In the genomic region with DNA sequence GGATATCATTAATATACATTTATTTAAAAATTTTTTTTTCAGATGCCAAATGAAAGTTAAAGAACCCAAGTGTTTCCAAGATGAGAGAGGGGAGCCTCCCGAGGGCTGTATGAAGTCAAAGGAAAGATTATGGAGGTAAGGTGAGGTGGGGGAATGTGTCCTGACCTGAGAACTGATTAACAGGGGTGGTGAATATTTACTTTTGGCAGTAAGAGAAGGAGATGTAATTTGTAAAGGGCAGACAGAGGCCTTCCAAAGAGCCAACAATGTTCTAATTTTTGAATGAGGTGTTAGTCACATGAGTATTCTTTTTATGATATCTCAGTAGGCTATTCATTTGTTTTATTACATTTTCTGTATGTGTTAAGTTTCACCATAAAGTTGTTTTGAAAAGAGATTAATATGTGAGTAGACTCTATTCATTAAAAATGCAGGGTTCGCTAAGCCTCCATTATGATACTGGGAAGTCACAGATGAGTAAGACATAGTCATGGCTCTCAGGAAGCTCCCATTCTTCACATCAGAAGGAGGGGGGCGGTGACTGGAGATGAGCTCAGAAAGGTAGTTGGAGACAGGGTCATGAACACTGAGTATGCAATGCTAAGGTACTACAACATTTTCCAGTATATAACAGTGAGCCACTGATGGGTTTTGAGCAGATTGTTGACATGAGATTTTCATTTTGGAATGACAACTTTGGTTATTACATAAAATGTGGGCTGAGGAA, we compare ENCODE assay signal across 20 cellular contexts.
DNase-seq lines count a peak whose midpoint lies in the region; ATAC-seq, FAIRE-seq and TF ChIP-seq lines count a peak whose summit lies in the region.
"Had no signal": no experiment of that assay in that cellular context is flagged by ENCODE, and none has a peak within 500 bp of the region (broad histone marks: within the 10 kb centered on the region; RNA-seq: fewer than 3 reads in every experiment).

No MANE protein-coding gene starts in this region.

- H3K27me3 ChIP-seq in osteoblast (ENCODE audit: insufficient read depth, low read length) (no peaks in the 10 kb centered on the region), gastroesophageal sphincter (no peaks in the 10 kb centered on the region)

- no peaks in the 10 kb centered on the region for H3K27me3 Mint-ChIP-seq in activated naive CD4-positive, alpha-beta T cell treated with anti-CD3 and anti-CD28 coated beads for 36 hours (ENCODE audit: low read depth)
- H3K27me3 Mint-ChIP-seq: brain had no signal

- no peaks in the 10 kb centered on the region for H4K20me1 ChIP-seq in osteoblast (ENCODE audit: insufficient read depth, low read length)

- H3K27ac ChIP-seq in osteoblast (ENCODE audit: low read depth, low read length) (peak overlapping the region; percentile 40), gastroesophageal sphincter (no peak overlapping the region)
- H3K27ac ChIP-seq: A549, HL-60 had no signal

- H2AFZ ChIP-seq in osteoblast (ENCODE audit: low read length): peak overlapping the region; percentile 67

- no peak overlapping the region for H3K4me3 Mint-ChIP-seq in activated naive CD4-positive, alpha-beta T cell treated with anti-CD3 and anti-CD28 coated beads for 36 hours
- H3K4me3 Mint-ChIP-seq: activated CD8-positive, alpha-beta T cell treated with anti-CD3 and anti-CD28 coated beads, Interleukin-2, amount 10 ng/mL, durations not matched to agents 7 days and 5 days; brain had no signal

- H3K27ac Mint-ChIP-seq in activated naive CD4-positive, alpha-beta T cell treated with anti-CD3 and anti-CD28 coated beads for 36 hours: no peak overlapping the region
- H3K27ac Mint-ChIP-seq: activated CD8-positive, alpha-beta T cell treated with anti-CD3 and anti-CD28 coated beads, Interleukin-2, amount 10 ng/mL, durations not matched to agents 7 days and 5 days; brain had no signal

- intact Hi-C loops in activated naive CD4-positive, alpha-beta T cell treated with anti-CD3 and anti-CD28 coated beads for 36 hours (cut with micrococcal nuclease): no loop called here

- peaks cover 5% of the 10 kb centered on the region for H3K9me3 Mint-ChIP-seq in activated naive CD4-positive, alpha-beta T cell treated with anti-CD3 and anti-CD28 coated beads for 36 hours

- peaks cover 6% of the 10 kb centered on the region for H3K4me1 ChIP-seq in osteoblast (ENCODE audit: insufficient read depth, low read length)
- no peaks in the 10 kb centered on the region for H3K4me1 ChIP-seq in gastroesophageal sphincter
- H3K4me1 ChIP-seq: A549, HAP-1 had no signal

- no peak for TF ChIP-seq POLR2A in gastroesophageal sphincter (IDR thresholded peaks at IDR 0.05)

- H3K79me2 ChIP-seq in osteoblast (ENCODE audit: insufficient read depth, low read length): no peaks in the 10 kb centered on the region

- 72 to 80% methylated on average over 3 of the region's 3 CpGs for WGBS in gastroesophageal sphincter (ENCODE audit: low coverage in 1 of 2), 2 donors

- H3K9me3 ChIP-seq in osteoblast (ENCODE audit: low read depth, low read length) (no peaks in the 10 kb centered on the region), gastroesophageal sphincter (no peaks in the 10 kb centered on the region)
- H3K9me3 ChIP-seq: HAP-1 had no signal

- FAIRE-seq in RCC 7860 (lab: Jason Lieb, UNC): peak; percentile 86
- FAIRE-seq: D721Med had no signal

- no peak for TF ChIP-seq EP300 in gastroesophageal sphincter (IDR thresholded peaks at IDR 0.05)

- ATAC-seq in GM21529 (IDR thresholded peaks at IDR 0.05; ENCODE audit: unreplicated experiment) (no peak), GM21528 (IDR thresholded peaks at IDR 0.05; ENCODE audit: low FRiP score, unreplicated experiment) (no peak), gastroesophageal sphincter (no peak)
- ATAC-seq: A549; activated CD8-positive, alpha-beta T cell treated with anti-CD3 and anti-CD28 coated beads, Interleukin-2, amount 10 ng/mL, durations not matched to agents 7 days and 5 days had no signal

- H3K36me3 ChIP-seq in osteoblast (ENCODE audit: insufficient read depth, low read length) (no peaks in the 10 kb centered on the region), gastroesophageal sphincter (no peaks in the 10 kb centered on the region)
- H3K36me3 ChIP-seq: HAP-1 had no signal

- no peak for TF ChIP-seq CTCF in epithelial cell of esophagus (IDR thresholded peaks at IDR 0.05; ENCODE audit: insufficient read depth, low read depth, low read length, missing control alignments)
- TF ChIP-seq CTCF in osteoblast (IDR thresholded peaks at IDR 0.05; ENCODE audit: extremely low read depth, low read depth, low read length): no peak
- TF ChIP-seq CTCF in gastroesophageal sphincter (IDR thresholded peaks at IDR 0.05): no peak

- CTCF ChIA-PET in activated naive CD4-positive, alpha-beta T cell treated with anti-CD3 and anti-CD28 coated beads for 36 hours (lab: Charles Lee): no interaction called here

- DNase-seq in activated naive CD4-positive, alpha-beta T cell treated with anti-CD3 and anti-CD28 coated beads for 36 hours: peak; percentile 30
- DNase-seq in activated naive CD4-positive, alpha-beta T cell (lab: John Stamatoyannopoulos, UW): no peak
- peak; percentile 76 for DNase-seq in RCC 7860 (ENCODE audit: low spot score)
- peak; percentile 97 for DNase-seq in epithelial cell of esophagus (ENCODE audit: low read depth)
- peak; percentile 30 for DNase-seq in osteoblast (ENCODE audit: insufficient read length, low spot score, missing footprints)
- DNase-seq: activated CD8-positive, alpha-beta T cell treated with anti-CD3 and anti-CD28 coated beads, Interleukin-2, amount 10 ng/mL, durations not matched to agents 7 days and 5 days; activated effector memory CD4-positive, alpha-beta T cell treated with anti-CD3 and anti-CD28 coated beads, Interleukin-2, amount 50 U/mL, for 16 hours; hippocampal formation; NCI-H2081; NCI-H748 treated with DMSO at 0.1 percent for 48 hours; SHP77; T-helper 9 cell had no signal

- H3K4me1 Mint-ChIP-seq in activated naive CD4-positive, alpha-beta T cell treated with anti-CD3 and anti-CD28 coated beads for 36 hours (ENCODE audit: low read depth): peaks cover 4% of the 10 kb centered on the region
- H3K4me1 Mint-ChIP-seq: brain had no signal

- no peak overlapping the region for H3K4me2 ChIP-seq in osteoblast (ENCODE audit: insufficient read depth, low read length)
- H3K4me2 ChIP-seq: A549 had no signal

- H3K36me3 Mint-ChIP-seq in activated naive CD4-positive, alpha-beta T cell treated with anti-CD3 and anti-CD28 coated beads for 36 hours (ENCODE audit: low read depth): no peaks in the 10 kb centered on the region
- H3K36me3 Mint-ChIP-seq: brain had no signal

- no peak overlapping the region for H3K4me3 ChIP-seq in epithelial cell of esophagus (ENCODE audit: low read length)
- no peak overlapping the region for H3K4me3 ChIP-seq in osteoblast (ENCODE audit: insufficient read depth, low read length)
- no peak overlapping the region for H3K4me3 ChIP-seq in gastroesophageal sphincter
- H3K4me3 ChIP-seq: A549, HAP-1 had no signal

Comparison
In these comparisons a context has a peak if more than half of its experiments do, and no peak if none do; other contexts are left out.
1. DNase-seq: peak in activated naive CD4-positive, alpha-beta T cell treated with anti-CD3 and anti-CD28 coated beads for 36 hours (single experiment), RCC 7860 (single experiment), epithelial cell of esophagus (single experiment) and osteoblast (single experiment); none in activated naive CD4-positive, alpha-beta T cell (0 of 4).